1 cellular context compared by ENCODE assay signal in genomic region chr1:53111073-53111556, GRCh38.
TF ChIP-seq lines count a peak whose summit lies in the region.

No MANE protein-coding gene starts in this region.

TF ChIP-seq in HepG2, 621 proteins besides CTCF, POLR2A, EP300 and RAD21 (continues in another document):
- TF ChIP-seq ZBTB33 (CRISPR knock-in tag; IDR thresholded peaks at IDR 0.05) (no peak; the same call in 1 of the 2 replicates), ZNF891 (CRISPR knock-in tag; IDR thresholded peaks at IDR 0.05) (0 out of 2 replicates have a peak, but pooled peaks have one; percentile 29), ZBTB20 (CRISPR knock-in tag; IDR thresholded peaks at IDR 0.05; ENCODE audit: borderline replicate concordance, low read depth) (no peak), ZNF703 (CRISPR knock-in tag; IDR thresholded peaks at IDR 0.05; ENCODE audit: borderline replicate concordance) (no peak), ZNF781 (CRISPR knock-in tag; IDR thresholded peaks at IDR 0.05; ENCODE audit: borderline replicate concordance, not compliant biosample characterization) (no peak), ZBTB42 (CRISPR knock-in tag; IDR thresholded peaks at IDR 0.05) (no peak), ARNT2 (CRISPR knock-in tag; IDR thresholded peaks at IDR 0.05; ENCODE audit: low read depth) (0 out of 2 replicates have a peak, but pooled peaks have one; percentile 36), SMAD3 (CRISPR knock-in tag; IDR thresholded peaks at IDR 0.05) (no peak), MBNL3 (CRISPR knock-in tag; conservative IDR thresholded peaks at IDR 0.05) (no peak), MLLT10 (CRISPR knock-in tag; IDR thresholded peaks at IDR 0.05) (no peak), ATF2 (CRISPR knock-in tag; IDR thresholded peaks at IDR 0.05) (no peak), ZNF230 (CRISPR knock-in tag; IDR thresholded peaks at IDR 0.05) (0 out of 2 replicates have a peak, but pooled peaks have one; percentile 40), ZNF7 (CRISPR knock-in tag; IDR thresholded peaks at IDR 0.05) (no peak), ZNF432 (CRISPR knock-in tag; IDR thresholded peaks at IDR 0.05; ENCODE audit: borderline replicate concordance) (no peak), HHEX (CRISPR knock-in tag; IDR thresholded peaks at IDR 0.05) (no peak), ARID3A (IDR thresholded peaks at IDR 0.05; ENCODE audit: low read depth, low read length) (no peak), MAZ (IDR thresholded peaks at IDR 0.05; ENCODE audit: borderline replicate concordance, low read depth, low read length) (no peak), MAZ (CRISPR knock-in tag; IDR thresholded peaks at IDR 0.05; ENCODE audit: low read depth) (peak; percentile 53; the same call in 1 of the 2 replicates), SMAD1 (CRISPR knock-in tag; IDR thresholded peaks at IDR 0.05; ENCODE audit: borderline replicate concordance, low read depth) (no peak), ZBTB10 (CRISPR knock-in tag; IDR thresholded peaks at IDR 0.05; ENCODE audit: borderline replicate concordance) (no peak), BCLAF1 (IDR thresholded peaks at IDR 0.05) (no peak), ZBTB26 (CRISPR knock-in tag; IDR thresholded peaks at IDR 0.05; ENCODE audit: borderline replicate concordance) (no peak), TEAD2 (CRISPR knock-in tag; IDR thresholded peaks at IDR 0.05) (no peak), ZNF296 (CRISPR knock-in tag; conservative IDR thresholded peaks at IDR 0.05) (no peak), ZFP1 (CRISPR knock-in tag; IDR thresholded peaks at IDR 0.05) (no peak), CBX1 (IDR thresholded peaks at IDR 0.05; ENCODE audit: low read depth) (peak; percentile 77), MXD1 (CRISPR knock-in tag; IDR thresholded peaks at IDR 0.05) (no peak; the same call in 1 of the 2 replicates), ZNF766 (CRISPR knock-in tag; IDR thresholded peaks at IDR 0.05; ENCODE audit: borderline replicate concordance) (no peak), THAP9 (CRISPR knock-in tag; IDR thresholded peaks at IDR 0.05; ENCODE audit: borderline replicate concordance) (peak; percentile 55; the same call in 1 of the 2 replicates), HDAC6 (IDR thresholded peaks at IDR 0.05; ENCODE audit: low read depth, low read length) (no peak), HNRNPH1 (optimal IDR thresholded peaks at IDR 0.05; ENCODE audit: low read depth, low read length) (no peak), SCMH1 (CRISPR knock-in tag; IDR thresholded peaks at IDR 0.05; ENCODE audit: borderline replicate concordance) (no peak), PLSCR1 (CRISPR knock-in tag; IDR thresholded peaks at IDR 0.05; ENCODE audit: borderline replicate concordance) (no peak), HNF4A (CRISPR knock-in tag; IDR thresholded peaks at IDR 0.05) (peak; percentile 29; the same call in 1 of the 2 replicates), ZNF30 (CRISPR knock-in tag; IDR thresholded peaks at IDR 0.05) (no peak), KMT2B (CRISPR knock-in tag; IDR thresholded peaks at IDR 0.05) (no peak), ZNF747 (CRISPR knock-in tag; IDR thresholded peaks at IDR 0.05; ENCODE audit: borderline replicate concordance) (no peak), POLR2AphosphoS2 (IDR thresholded peaks at IDR 0.05; ENCODE audit: low read depth, low read length) (no peak), MTF2 (CRISPR knock-in tag; IDR thresholded peaks at IDR 0.05; ENCODE audit: borderline replicate concordance) (no peak), MEIS2 (CRISPR knock-in tag; IDR thresholded peaks at IDR 0.05) (0 out of 2 replicates have a peak, but pooled peaks have one; percentile 40), GLI4 (CRISPR knock-in tag; IDR thresholded peaks at IDR 0.05; ENCODE audit: borderline replicate concordance) (0 out of 2 replicates have a peak, but pooled peaks have one; percentile 37), MXI1 (IDR thresholded peaks at IDR 0.05; ENCODE audit: borderline replicate concordance, low read depth, low read length) (peak; percentile 76; the same call in 1 of the 3 replicates), GATA4 (IDR thresholded peaks at IDR 0.05; ENCODE audit: borderline replicate concordance, low read depth) (no peak), ZNF770 (CRISPR knock-in tag; IDR thresholded peaks at IDR 0.05) (peak; percentile 33; the same call in 1 of the 2 replicates), ZNF780A (CRISPR knock-in tag; IDR thresholded peaks at IDR 0.05) (no peak), TMF1 (CRISPR knock-in tag; IDR thresholded peaks at IDR 0.05; ENCODE audit: low read depth) (no peak), ZNF777 (CRISPR knock-in tag; IDR thresholded peaks at IDR 0.05) (no peak), AHR (CRISPR knock-in tag; IDR thresholded peaks at IDR 0.05) (no peak)
